Comparison of ENCODE assay signal across 8 cellular contexts in the genomic region with DNA sequence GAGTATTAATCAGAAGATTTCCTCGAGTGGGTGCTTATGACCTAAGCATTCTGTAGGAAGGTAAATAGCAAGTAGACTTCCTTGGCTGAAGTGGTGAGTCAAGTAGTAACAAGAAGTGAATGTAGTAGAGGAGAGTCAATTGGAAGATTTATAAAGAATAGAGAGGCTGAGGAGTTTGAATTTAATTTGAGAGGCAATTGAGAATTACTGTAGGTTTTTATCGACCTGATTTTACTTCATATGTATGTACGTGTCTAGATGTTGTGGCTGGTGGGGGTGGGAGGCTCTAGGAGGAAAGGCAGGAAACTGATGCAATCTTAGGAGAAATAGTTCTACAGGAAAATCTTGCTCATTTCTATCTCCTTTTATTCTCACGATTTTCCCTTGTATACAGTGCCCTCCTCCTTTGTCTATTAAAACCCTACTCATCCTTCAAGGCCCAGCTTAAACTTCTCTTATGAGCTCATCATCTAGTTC. TPM values are rescaled to one million over a fixed set of nuclear protein-coding genes. Genes with fewer than 3 reads are reported as not detected.
DNase-seq lines count a peak whose midpoint lies in the region; TF ChIP-seq lines count a peak whose summit lies in the region.

No MANE protein-coding gene starts in this region.

- WGBS in esophagus squamous epithelium, 2 donors = 7 to 22% methylated on average over 4 of the region's 4 CpGs

- CTCF ChIA-PET in HEK293 (lab: Yijun Ruan, JAX) = interaction anchor here (1.0 to 1.7 kb wide), 2 partner anchors 10 to 122 kb away, joined by 3 to 6 read pairs; no protein-coding TSS in a partner anchor

- TF ChIP-seq POLR2A in esophagus squamous epithelium (IDR thresholded peaks at IDR 0.05) = no peak

- H3K36me3 ChIP-seq in HEK293 (ENCODE audit: control insufficient read depth in 2 of 2, insufficient read depth in 1 of 2, low read length in 2 of 2) = peaks cover 14 to 39% of the 10 kb centered on the region in 2 experiments
- peaks cover 0 to 42% (median 2%) of the 10 kb centered on the region in 3 donors for H3K36me3 ChIP-seq in esophagus squamous epithelium
- H3K36me3 ChIP-seq in SJCRH30 = peaks cover 56% of the 10 kb centered on the region

- DNase-seq in EL = peak; percentile 76
- DNase-seq in RKO (ENCODE audit: low spot score) = peak; percentile 62
- no peak for DNase-seq in esophagus squamous epithelium (lab: John Stamatoyannopoulos, UW)
- no peak for DNase-seq in NCI-H2029 (lab: John Stamatoyannopoulos, UW)
- DNase-seq in activated CD8-positive, alpha-beta memory T cell treated with anti-CD3 and anti-CD28 coated beads, Interleukin-2, amount 50 U/mL, for 48 hours = no peak
- DNase-seq in KG1 (lab: John Stamatoyannopoulos, UW) = no peak
- no peak for DNase-seq in SJCRH30

- H3K4me3 ChIP-seq in HEK293 (ENCODE audit: low read depth, low read length) (no peak overlapping the region), esophagus squamous epithelium (peak overlapping the region in 1 of 4 donors; percentile 17), SJCRH30 (no peak overlapping the region)

- H3K27ac ChIP-seq in HEK293 (ENCODE audit: extremely low read depth, low read depth, low read length) (no peak overlapping the region), esophagus squamous epithelium (peak overlapping the region in 3 of 4 donors; percentile 39 to 45 (median 39)), SJCRH30 (no peak overlapping the region)

- intact Hi-C loops in esophagus squamous epithelium (cut with DNase I) = no loop called here

- no peaks in the 10 kb centered on the region for H3K27me3 ChIP-seq in esophagus squamous epithelium
- H3K27me3 ChIP-seq in SJCRH30 = no peaks in the 10 kb centered on the region

- POLR2A ChIA-PET in HEK293 (lab: Yijun Ruan, JAX) = interaction anchor here (0.6 to 1.0 kb wide), 2 partner anchors 8 to 176 kb away, joined by 3 to 4 read pairs; no protein-coding TSS in a partner anchor

- H3K4me1 ChIP-seq in HEK293 (ENCODE audit: control insufficient read depth, insufficient read depth, low read length) = peaks cover 26% of the 10 kb centered on the region
- H3K4me1 ChIP-seq in esophagus squamous epithelium = peaks cover 0 to 85% (median 15%) of the 10 kb centered on the region in 3 donors
- H3K4me1 ChIP-seq in SJCRH30 = peaks cover 17% of the 10 kb centered on the region

- TF ChIP-seq CTCF in HEK293 (tag by site-specific recombination; IDR thresholded peaks at IDR 0.05) (no peak), esophagus squamous epithelium (IDR thresholded peaks at IDR 0.05) (no peak)

- H3K9me3 ChIP-seq in HEK293 (ENCODE audit: control insufficient read depth, insufficient read depth, low read depth, low read length) (no peaks in the 10 kb centered on the region), esophagus squamous epithelium (no peaks in the 10 kb centered on the region), SJCRH30 (replicated peaks) (no peaks in the 10 kb centered on the region)

TF ChIP-seq in HEK293, 187 proteins besides CTCF, POLR2A, EP300 and RAD21:
- TF ChIP-seq PRDM1 (tag by site-specific recombination; IDR thresholded peaks at IDR 0.05) = peak; percentile 73
- no peak for TF ChIP-seq ZNF585B (tag by site-specific recombination; IDR thresholded peaks at IDR 0.05)
- no peak for TF ChIP-seq ZNF239 (tag by site-specific recombination; IDR thresholded peaks at IDR 0.05)
- TF ChIP-seq FEZF1 (tag by site-specific recombination; IDR thresholded peaks at IDR 0.05) = 0 out of 2 replicates have a peak, but pooled peaks have one; percentile 6

RNA-seq across cellular contexts. Expression of a gene that starts 8.7 kb away (rescaled TPM):
- 100 to 1,000 TPM in 1 of 4 donors, 10 to 100 TPM in 3; 56.3 to 157 (median 67.0) TPM for total RNA-seq in esophagus squamous epithelium
- 114 and 149 TPM in 2 replicates for total RNA-seq in SJCRH30 (2014; rRNA removed; shearing (Covaris generic))

RNA-seq across cellular contexts. Expression of a gene that starts 36.7 kb away (rescaled TPM):
- 1 to 10 TPM in 2 of 4 donors, under 1 TPM in 2; 0.35 to 3.1 (median 0.84) TPM for total RNA-seq in esophagus squamous epithelium
- total RNA-seq in SJCRH30 (2014; rRNA removed; shearing (Covaris generic)) = 0.26 and 0.48 TPM in 2 replicates

Comparison
In these comparisons a context has a peak if more than half of its experiments do, and no peak if none do; other contexts are left out.
1. DNase-seq: peak in EL (single experiment) and RKO (single experiment); none in esophagus squamous epithelium (single experiment), NCI-H2029 (single experiment), activated CD8-positive, alpha-beta memory T cell treated with anti-CD3 and anti-CD28 coated beads, Interleukin-2, amount 50 U/mL, for 48 hours (single experiment), KG1 (single experiment) and SJCRH30 (0 of 2).
2. H3K27ac ChIP-seq: peak in esophagus squamous epithelium (3 of 4); none in HEK293 (single experiment) and SJCRH30 (single experiment).